In the genomic region with DNA sequence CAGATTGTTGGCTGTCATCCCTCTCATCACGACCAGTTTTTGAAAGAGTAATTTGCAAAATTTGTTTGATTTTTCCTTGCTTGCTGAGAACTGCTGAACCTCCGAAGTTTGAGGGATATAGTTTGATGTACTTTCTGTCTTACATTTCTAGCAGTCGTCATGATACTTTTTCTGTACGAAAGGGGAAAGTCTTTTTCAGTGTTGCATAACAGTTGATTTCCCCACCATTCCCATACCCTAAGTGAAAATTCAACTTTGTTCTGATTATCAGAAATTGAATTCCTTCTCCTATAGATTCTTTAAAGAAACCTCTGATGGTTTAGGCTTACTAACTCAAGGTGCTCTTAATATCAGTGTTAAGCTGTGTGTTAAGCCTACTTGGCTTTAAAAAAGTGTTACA, we compare ENCODE assay signal across 8 cellular contexts. TPM values are rescaled to one million over a fixed set of nuclear protein-coding genes. Genes with fewer than 3 reads are reported as not detected.
DNase-seq lines count a peak whose midpoint lies in the region; ATAC-seq and TF ChIP-seq lines count a peak whose summit lies in the region.

No MANE protein-coding gene starts in this region.

- ATAC-seq in HG02623 (IDR thresholded peaks at IDR 0.05; ENCODE audit: unreplicated experiment): no peak

- H3K9me3 ChIP-seq in GM23248 (ENCODE audit: low read depth): no peaks in the 10 kb centered on the region

- peak overlapping the region; percentile 74 for H2AFZ ChIP-seq in GM23248

- 0 out of 2 replicates have a peak, but pooled peaks cover 18% of the 10 kb centered on the region for H3F3A ChIP-seq in GM23248 (ENCODE audit: insufficient read depth)

- no peaks in the 10 kb centered on the region for H4K20me1 ChIP-seq in GM23248 (ENCODE audit: insufficient read depth)

- peaks cover 61% of the 10 kb centered on the region for H3K79me2 ChIP-seq in GM23248 (ENCODE audit: insufficient read depth)

- DNase-seq in GM23248 (peak; percentile 21), fibroblast of the aortic adventitia (ENCODE audit: low read depth) (no peak), COLO668 (lab: John Stamatoyannopoulos, UW; ENCODE audit: unreplicated experiment) (no peak), NCI-H2227 (lab: John Stamatoyannopoulos, UW; ENCODE audit: unreplicated experiment) (no peak)
- DNase-seq in stimulated activated CD4-positive, alpha-beta T cell treated with anti-CD3 and anti-CD28 coated beads, Interleukin-4, amount 100 ng/mL, for 4 hours: no peak

- TF ChIP-seq CTCF in WI38 (IDR thresholded peaks at IDR 0.05; ENCODE audit: low read depth, low read length): no peak
- TF ChIP-seq CTCF in fibroblast of the aortic adventitia (IDR thresholded peaks at IDR 0.05; ENCODE audit: insufficient read depth, low read length): no peak

- no peaks in the 10 kb centered on the region for H3K36me3 ChIP-seq in GM23248 (ENCODE audit: low read depth)

- H3K27ac ChIP-seq in GM23248 (peak overlapping the region; percentile 89), skin epidermis (peak overlapping the region in 2 of 21 experiments; percentile 90 to 91)

- H3K9me2 ChIP-seq in GM23248 (ENCODE audit: insufficient read depth): no peaks in the 10 kb centered on the region

- WGBS in GM23248 (ENCODE audit: low coverage in 1 of 2, low lambda C conversion rate in 2 of 2, missing lambda C conversion rate in 2 of 2), 2 experiments: 6 to 7% methylated on average over 4 of the region's 4 CpGs

- in situ Hi-C loops in GM23248 (cut with MboI): no loop called here

- peak overlapping the region; percentile 83 for H3K4me2 ChIP-seq in GM23248 (ENCODE audit: unreplicated experiment)

- no peaks in the 10 kb centered on the region for H3K27me3 ChIP-seq in GM23248 (replicated peaks; ENCODE audit: insufficient read depth)

- peak overlapping the region; percentile 93 for H3K9ac ChIP-seq in GM23248

- H3K4me1 ChIP-seq in GM23248 (ENCODE audit: insufficient read depth): peaks cover 10% of the 10 kb centered on the region

- H3K4me3 ChIP-seq in GM23248 (peak overlapping the region; percentile 96), WI38 (ENCODE audit: low read depth, low read length) (peak overlapping the region; percentile 81), fibroblast of the aortic adventitia (ENCODE audit: low read depth, low read length) (peak overlapping the region; percentile 75), skin epidermis (peak overlapping the region in 4 of 7 experiments; percentile 50 to 94 (median 74))

RNA-seq across cellular contexts. Expression of gene PDE8A, which starts 1.6 kb away (rescaled TPM):
- 22.7 and 28.5 TPM in 2 replicates for total RNA-seq in GM23248 (2014; rRNA removed; shearing (Covaris generic))
- 13.9 and 14.0 TPM in 2 replicates for polyA plus RNA-seq in GM23248 (2016; fragmentation: Nextera tagmentation; extraction: Ambion mirVana)
- 20.6 and 26.2 TPM in 2 replicates for total RNA-seq in fibroblast of the aortic adventitia (ENCODE audit: low replicate concordance)
